In genomic region chr7:118737935-118738334, GRCh38 we compare ENCODE assay signal across 22 cellular contexts.
"Had no signal": no experiment of that assay in that cellular context is flagged by ENCODE, and none has a peak within 500 bp of the region (broad histone marks: within the 10 kb centered on the region; RNA-seq: fewer than 3 reads in every experiment).

No MANE protein-coding gene starts in this region.

- H3K4me1 ChIP-seq: esophagus muscularis mucosa, foreskin keratinocyte, gastroesophageal sphincter, heart left ventricle, left lung, lower lobe of right lung had no signal

- H3K27ac ChIP-seq: coronary artery, dorsolateral prefrontal cortex, esophagus muscularis mucosa, foreskin keratinocyte, gastroesophageal sphincter, heart left ventricle, hepatocyte, left lung, lower lobe of right lung had no signal

- H3K27me3 ChIP-seq: esophagus muscularis mucosa, foreskin keratinocyte, gastroesophageal sphincter, heart left ventricle, hepatocyte, left lung had no signal

- ATAC-seq: foreskin keratinocyte, gastroesophageal sphincter, heart left ventricle, left lung, left ventricle myocardium superior, lower lobe of right lung, mucosa of descending colon had no signal

- H3K36me3 ChIP-seq: esophagus muscularis mucosa, gastroesophageal sphincter, heart left ventricle, left lung, lower lobe of right lung had no signal

- H3K4me3 ChIP-seq: coronary artery, dorsolateral prefrontal cortex, esophagus muscularis mucosa, gastroesophageal sphincter, heart left ventricle, hepatocyte, left lung, lower lobe of right lung, mucosa of descending colon had no signal

- H2AFZ ChIP-seq: hepatocyte had no signal

- FAIRE-seq: endothelial cell of umbilical vein had no signal

- DNase-seq: dermis blood vessel endothelial cell; dorsolateral prefrontal cortex; effector CD4-positive, alpha-beta T cell; effector memory CD4-positive, alpha-beta T cell; foreskin keratinocyte; heart left ventricle; hypothalamus; immature natural killer cell; islet precursor cell; kidney; kidney glomerular epithelial cell; left lung; left ventricle myocardium superior; lower lobe of right lung; mesenchymal stem cell; mucosa of descending colon; naive B cell had no signal

- H3K9me3 ChIP-seq: gastroesophageal sphincter, lower lobe of right lung, mucosa of descending colon had no signal

- H3K4me2 ChIP-seq: hepatocyte had no signal
